In the genomic region with DNA sequence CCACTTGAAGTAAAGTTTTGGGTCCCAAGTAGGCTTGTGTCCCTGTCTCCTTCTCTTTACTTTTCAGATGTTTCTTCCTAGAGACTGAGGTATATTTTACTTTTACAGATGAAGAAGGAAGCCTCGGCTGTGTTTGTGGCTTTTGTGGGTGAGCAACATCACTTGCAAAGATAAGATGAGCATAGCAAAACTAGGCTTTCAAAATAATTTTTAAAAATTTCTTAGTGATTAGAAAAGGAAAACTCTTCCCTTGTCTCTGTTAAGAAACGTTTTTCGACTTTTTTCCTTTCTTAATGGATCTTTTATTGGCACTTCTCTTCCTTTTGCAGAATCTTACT, we compare ENCODE assay signal across 8 cellular contexts. TPM values are rescaled to one million over a fixed set of nuclear protein-coding genes. Genes with fewer than 3 reads are reported as not detected.
A peak's percentile ranks its signal among the peaks of the same experiment; 100 is the strongest.
DNase-seq lines count a peak whose midpoint lies in the region; ATAC-seq and TF ChIP-seq lines count a peak whose summit lies in the region.

No MANE protein-coding gene starts in this region.

- no peaks in the 10 kb centered on the region for H3K36me3 Mint-ChIP-seq in CD4-positive, CD25-positive, alpha-beta regulatory T cell
- H3K36me3 Mint-ChIP-seq in activated naive CD8-positive, alpha-beta T cell treated with anti-CD3 and anti-CD28 coated beads, Interleukin-2, amount 10 ng/mL, durations not matched to agents 7 days and 5 days = peaks cover 38% of the 10 kb centered on the region
- H3K36me3 Mint-ChIP-seq in naive thymus-derived CD4-positive, alpha-beta T cell = peaks cover 0 to 44% (median under 1%) of the 10 kb centered on the region in 5 donors

- no peak for TF ChIP-seq CTCF in GM10266 (IDR thresholded peaks at IDR 0.05; ENCODE audit: control insufficient read depth, insufficient read depth, low read depth, missing control alignments)

- no peaks in the 10 kb centered on the region for H3K9me3 ChIP-seq in CD4-positive, CD25-positive, alpha-beta regulatory T cell (ENCODE audit: control insufficient read depth in 2 of 2, low read length in 2 of 2)
- H3K9me3 ChIP-seq in KOPT-K1 (ENCODE audit: insufficient read depth, low read length, poor library complexity, severe bottlenecking) = no peaks in the 10 kb centered on the region
- no peaks in the 10 kb centered on the region for H3K9me3 ChIP-seq in naive thymus-derived CD4-positive, alpha-beta T cell (ENCODE audit: control insufficient read depth in 2 of 3, low read length in 3 of 3)

- peak overlapping the region; percentile 89 for H3K4me3 ChIP-seq in CD4-positive, CD25-positive, alpha-beta regulatory T cell (ENCODE audit: low read depth, low read length)
- peak overlapping the region; percentile 27 for H3K4me3 ChIP-seq in naive thymus-derived CD4-positive, alpha-beta T cell (ENCODE audit: low read length)

- no peaks in the 10 kb centered on the region for H3K27me3 Mint-ChIP-seq in CD4-positive, CD25-positive, alpha-beta regulatory T cell
- no peaks in the 10 kb centered on the region for H3K27me3 Mint-ChIP-seq in activated naive CD8-positive, alpha-beta T cell treated with anti-CD3 and anti-CD28 coated beads, Interleukin-2, amount 10 ng/mL, durations not matched to agents 7 days and 5 days
- no peaks in the 10 kb centered on the region for H3K27me3 Mint-ChIP-seq in naive thymus-derived CD4-positive, alpha-beta T cell

- ATAC-seq in CD4-positive, CD25-positive, alpha-beta regulatory T cell (ENCODE audit: low read depth in 2 of 2) = no peak
- ATAC-seq in activated naive CD8-positive, alpha-beta T cell treated with anti-CD3 and anti-CD28 coated beads, Interleukin-2, amount 10 ng/mL, durations not matched to agents 7 days and 5 days (ENCODE audit: low read depth) = no peak
- peak; percentile 28 for ATAC-seq in naive thymus-derived CD4-positive, alpha-beta T cell

- peak overlapping the region; percentile 90 to 98 (median 91) for H3K27ac Mint-ChIP-seq in CD4-positive, CD25-positive, alpha-beta regulatory T cell
- peak overlapping the region; percentile 89 for H3K27ac Mint-ChIP-seq in activated naive CD8-positive, alpha-beta T cell treated with anti-CD3 and anti-CD28 coated beads, Interleukin-2, amount 10 ng/mL, durations not matched to agents 7 days and 5 days
- H3K27ac Mint-ChIP-seq in naive thymus-derived CD4-positive, alpha-beta T cell = peak overlapping the region; percentile 60 to 98 (median 92)

- no peaks in the 10 kb centered on the region for H3K9me3 Mint-ChIP-seq in CD4-positive, CD25-positive, alpha-beta regulatory T cell
- H3K9me3 Mint-ChIP-seq in activated naive CD8-positive, alpha-beta T cell treated with anti-CD3 and anti-CD28 coated beads, Interleukin-2, amount 10 ng/mL, durations not matched to agents 7 days and 5 days = no peaks in the 10 kb centered on the region
- no peaks in the 10 kb centered on the region for H3K9me3 Mint-ChIP-seq in naive thymus-derived CD4-positive, alpha-beta T cell

- peak overlapping the region; percentile 77 for H3K27ac ChIP-seq in CD4-positive, CD25-positive, alpha-beta regulatory T cell (ENCODE audit: insufficient read depth, low read length, poor library complexity, severe bottlenecking)
- H3K27ac ChIP-seq in KOPT-K1 (ENCODE audit: low read depth, low read length, poor library complexity, severe bottlenecking) = peak overlapping the region; percentile 23
- H3K27ac ChIP-seq in naive thymus-derived CD4-positive, alpha-beta T cell (ENCODE audit: low read depth, low read length) = peak overlapping the region; percentile 62

- CTCF ChIA-PET in naive thymus-derived CD4-positive, alpha-beta T cell (lab: Charles Lee) = interaction anchor here (1.0 kb wide), 1 partner anchor 53 kb away, joined by 3 read pairs; no protein-coding TSS in a partner anchor

- H3K27me3 ChIP-seq in CD4-positive, CD25-positive, alpha-beta regulatory T cell (ENCODE audit: control insufficient read depth, insufficient read depth, low read length) = no peaks in the 10 kb centered on the region
- no peaks in the 10 kb centered on the region for H3K27me3 ChIP-seq in naive thymus-derived CD4-positive, alpha-beta T cell (ENCODE audit: control insufficient read depth in 2 of 2, insufficient read depth in 2 of 2, low read length in 2 of 2)

- H3K4me1 Mint-ChIP-seq in CD4-positive, CD25-positive, alpha-beta regulatory T cell = peaks cover 59 to 96% (median 85%) of the 10 kb centered on the region in 4 donors
- H3K4me1 Mint-ChIP-seq in activated naive CD8-positive, alpha-beta T cell treated with anti-CD3 and anti-CD28 coated beads, Interleukin-2, amount 10 ng/mL, durations not matched to agents 7 days and 5 days = peaks cover 81% of the 10 kb centered on the region
- H3K4me1 Mint-ChIP-seq in naive thymus-derived CD4-positive, alpha-beta T cell = peaks cover 79 to 100% (median 99%) of the 10 kb centered on the region in 7 donors

- H3K36me3 ChIP-seq in CD4-positive, CD25-positive, alpha-beta regulatory T cell (ENCODE audit: control insufficient read depth, insufficient read depth, low read length) = peaks cover 4% of the 10 kb centered on the region
- H3K36me3 ChIP-seq in KOPT-K1 (ENCODE audit: insufficient read depth, low read length) = peaks cover 9% of the 10 kb centered on the region; the same call in 1 of the 2 replicates
- H3K36me3 ChIP-seq in naive thymus-derived CD4-positive, alpha-beta T cell (ENCODE audit: control insufficient read depth in 2 of 3, insufficient read depth in 3 of 3, low read length in 3 of 3) = no peaks in the 10 kb centered on the region

- POLR2A ChIA-PET in activated naive CD8-positive, alpha-beta T cell treated with anti-CD3 and anti-CD28 coated beads, Interleukin-2, amount 10 ng/mL, durations not matched to agents 7 days and 5 days (lab: Charles Lee) = interaction anchor here (1.2 kb wide), 1 partner anchor 53 kb away, joined by 4 read pairs; no protein-coding TSS in a partner anchor
- POLR2A ChIA-PET in naive thymus-derived CD4-positive, alpha-beta T cell (lab: Charles Lee) = interaction anchor here (0.6 to 1.0 kb wide), 3 partner anchors 15 to 30 kb away, joined by 3 to 4 read pairs (median 3); no protein-coding TSS in a partner anchor

- intact Hi-C loops in naive thymus-derived CD4-positive, alpha-beta T cell (cut with micrococcal nuclease) = loop anchor here (1.0 to 10.0 kb wide), 6 partner anchors 7 to 923 kb away; a partner anchor contains a TSS

- DNase-seq in CD4-positive, CD25-positive, alpha-beta regulatory T cell = peak in 1 of 3 donors; percentile 62
- no peak for DNase-seq in activated naive CD8-positive, alpha-beta T cell treated with anti-CD3 and anti-CD28 coated beads, Interleukin-2, amount 10 ng/mL, durations not matched to agents 7 days and 5 days
- DNase-seq in naive thymus-derived CD4-positive, alpha-beta T cell = peak in 4 of 9 donors; percentile 5 to 37 (median 34)
- no peak for DNase-seq in AG08396 (ENCODE audit: low spot score)
- no peak for DNase-seq in GM10266 (ENCODE audit: extremely low spot score)
- DNase-seq in effector CD8-positive, alpha-beta T cell (lab: John Stamatoyannopoulos, UW) = no peak
- no peak for DNase-seq in activated gamma-delta T cell treated with Interleukin-2 at 50 U/mL for 16 hours

- H3K4me3 Mint-ChIP-seq in CD4-positive, CD25-positive, alpha-beta regulatory T cell = peak overlapping the region; percentile 86 to 93 (median 90)
- H3K4me3 Mint-ChIP-seq in activated naive CD8-positive, alpha-beta T cell treated with anti-CD3 and anti-CD28 coated beads, Interleukin-2, amount 10 ng/mL, durations not matched to agents 7 days and 5 days = peak overlapping the region; percentile 78
- H3K4me3 Mint-ChIP-seq in naive thymus-derived CD4-positive, alpha-beta T cell = peak overlapping the region; percentile 39 to 99 (median 90)

- peaks cover 97% of the 10 kb centered on the region for H3K4me1 ChIP-seq in CD4-positive, CD25-positive, alpha-beta regulatory T cell (ENCODE audit: control insufficient read depth, insufficient read depth, low read length, poor library complexity, severe bottlenecking)
- H3K4me1 ChIP-seq in naive thymus-derived CD4-positive, alpha-beta T cell (ENCODE audit: control insufficient read depth in 2 of 2, insufficient read depth in 2 of 2, low read length in 2 of 2) = peaks cover 81% of the 10 kb centered on the region in 2 donors

RNA-seq across cellular contexts. Expression of a gene that starts 7.6 kb away (rescaled TPM):
- 76.3 TPM for total RNA-seq in CD4-positive, CD25-positive, alpha-beta regulatory T cell
- polyA plus RNA-seq in CD4-positive, CD25-positive, alpha-beta regulatory T cell = 10 to 100 TPM; 27.1 to 34.3 (median 30.3) TPM
- total RNA-seq in activated naive CD8-positive, alpha-beta T cell treated with anti-CD3 and anti-CD28 coated beads, Interleukin-2, amount 10 ng/mL, durations not matched to agents 7 days and 5 days = 10 to 100 TPM; 65.9 to 67.3 TPM
- 10 to 100 TPM; 53.9 to 80.5 (median 60.2) TPM for total RNA-seq in naive thymus-derived CD4-positive, alpha-beta T cell
- polyA plus RNA-seq in naive thymus-derived CD4-positive, alpha-beta T cell = 10 to 100 TPM; 30.4 to 34.7 TPM

Comparison
In these comparisons a context has a peak if more than half of its experiments do, and no peak if none do; other contexts are left out.
1. H3K27ac ChIP-seq: peak in every context shown above with its lines; median percentile 77 in CD4-positive, CD25-positive, alpha-beta regulatory T cell; 62 in naive thymus-derived CD4-positive, alpha-beta T cell; 23 in KOPT-K1.